1 cellular context compared by ENCODE assay signal in genomic region chr14:59098377-59098776, GRCh38.
TF ChIP-seq lines count a peak whose summit lies in the region.

No MANE protein-coding gene starts in this region.

TF ChIP-seq in SK-N-SH, 30 proteins besides CTCF, POLR2A, EP300 and RAD21 (continued from another document):
- no peak for TF ChIP-seq REST (IDR thresholded peaks at IDR 0.05; ENCODE audit: low read depth, low read length)
